ENCODE assay signal across 16 cellular contexts in the genomic region with DNA sequence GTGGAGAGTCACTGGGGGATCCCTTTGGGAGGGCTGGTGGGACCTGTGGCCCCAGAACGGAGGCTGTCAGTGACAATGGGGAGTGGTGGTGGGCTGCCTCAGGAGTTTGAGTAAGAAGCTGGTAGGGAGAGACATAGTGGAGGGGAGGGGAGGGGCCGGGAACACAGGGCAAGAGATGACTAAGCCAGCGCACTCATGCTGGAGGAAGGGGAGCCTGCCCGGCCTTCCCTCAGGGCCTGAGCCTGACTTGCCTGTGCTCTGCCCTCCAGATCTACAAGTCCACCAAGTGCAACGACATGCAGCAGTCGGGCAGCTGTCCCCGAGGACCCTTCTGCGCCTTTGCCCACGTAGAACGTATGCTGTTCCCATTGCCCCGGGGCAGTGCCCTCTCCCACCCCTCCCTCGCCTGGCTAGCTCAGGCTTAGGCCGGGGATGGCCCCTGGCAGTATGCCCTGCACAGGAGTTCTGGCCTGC. TPM values are rescaled to one million over a fixed set of nuclear protein-coding genes. Genes with fewer than 3 reads are reported as not detected.
DNase-seq lines count a peak whose midpoint lies in the region; ATAC-seq and TF ChIP-seq lines count a peak whose summit lies in the region.
"Had no signal": no experiment of that assay in that cellular context is flagged by ENCODE, and none has a peak within 500 bp of the region (broad histone marks: within the 10 kb centered on the region; RNA-seq: fewer than 3 reads in every experiment).

No MANE protein-coding gene starts in this region.

- intact Hi-C loops in PC-9 (cut with micrococcal nuclease; ENCODE audit: unreplicated experiment) = loop anchor here (5.0 kb wide), 1 partner anchor 38 kb away; a partner anchor contains a TSS

- H3K27ac ChIP-seq in PC-9 (no peak overlapping the region), mesodermal cell (ENCODE audit: low read depth, low read length, severe bottlenecking) (peak overlapping the region; percentile 66)
- H3K27ac ChIP-seq: cardiac muscle cell had no signal

- no peak for TF ChIP-seq CTCF in BJ (IDR thresholded peaks at IDR 0.05; ENCODE audit: insufficient read depth, low read depth, low read length)
- TF ChIP-seq CTCF in PC-9 (conservative IDR thresholded peaks at IDR 0.05) = no peak

- DNase-seq in BJ (ENCODE audit: low read depth) = peak; percentile 26
- DNase-seq in PC-9 = peak; percentile 67 to 73
- DNase-seq in dedifferentiated amniotic fluid mesenchymal stem cell (ENCODE audit: extremely low spot score) = peak; percentile 24
- DNase-seq in SHP77 treated with DMSO at 0.1 percent for 48 hours (lab: John Stamatoyannopoulos, UW) = no peak
- no peak for DNase-seq in NCI-H1694 (lab: John Stamatoyannopoulos, UW)
- DNase-seq: activated CD8-positive, alpha-beta memory T cell treated with anti-CD3 and anti-CD28 coated beads for 24 hours; COR-L47; naive B cell; NCI-H1092; NCI-H526; stimulated activated naive CD8-positive, alpha-beta T cell treated with anti-CD3 and anti-CD28 coated beads, Interleukin-15, amount 100 ng/mL, for 72 hours; T-helper 1 cell had no signal

- BruUV-seq in PC-9 (replicated peaks; lab: Mats Ljungman, UMichigan) = no TSS peak

- no peak overlapping the region for H2AFZ ChIP-seq in PC-9

- H3K4me2 ChIP-seq in PC-9 = peak overlapping the region; percentile 24; the same call in 1 of the 2 replicates

- peaks cover 10% of the 10 kb centered on the region for H3K4me1 ChIP-seq in PC-9 (replicated peaks; ENCODE audit: insufficient read depth)
- peaks cover 14% of the 10 kb centered on the region for H3K4me1 ChIP-seq in mesodermal cell (ENCODE audit: control insufficient read depth, insufficient read depth, low read length, poor library complexity, severe bottlenecking)

- H3F3A ChIP-seq in PC-9 (ENCODE audit: insufficient read depth, low read depth) = peaks cover 3% of the 10 kb centered on the region; the same call in 1 of the 2 replicates

- ATAC-seq in GM18861 (IDR thresholded peaks at IDR 0.05; ENCODE audit: unreplicated experiment) = no peak
- ATAC-seq in GM21423 (IDR thresholded peaks at IDR 0.05; ENCODE audit: unreplicated experiment) = no peak
- ATAC-seq: stimulated activated naive CD8-positive, alpha-beta T cell treated with anti-CD3 and anti-CD28 coated beads, Interleukin-15, amount 100 ng/mL, for 72 hours had no signal

- H3K36me3 ChIP-seq in BJ (ENCODE audit: control insufficient read depth, insufficient read depth, low read length) (peaks cover 47% of the 10 kb centered on the region), PC-9 (ENCODE audit: low read depth) (peaks cover 8% of the 10 kb centered on the region), mesodermal cell (ENCODE audit: control insufficient read depth, insufficient read depth, low read length) (peaks cover 79% of the 10 kb centered on the region)

- no peaks in the 10 kb centered on the region for H3K9me3 ChIP-seq in PC-9 (ENCODE audit: insufficient read depth, low read depth)
- no peaks in the 10 kb centered on the region for H3K9me3 ChIP-seq in mesodermal cell (ENCODE audit: control insufficient read depth, low read length)

- WGBS in mesodermal cell (ENCODE audit: insufficient coverage in 2 of 2), 2 experiments = 90 to 91% methylated on average over 12 to 13 of the region's 13 CpGs

- H3K27me3 ChIP-seq in BJ (ENCODE audit: control insufficient read depth, insufficient read depth, low read length) (no peaks in the 10 kb centered on the region), PC-9 (ENCODE audit: insufficient read depth, low read depth) (no peaks in the 10 kb centered on the region)
- H3K27me3 ChIP-seq: cardiac muscle cell had no signal

- no peaks in the 10 kb centered on the region for H4K20me1 ChIP-seq in PC-9 (ENCODE audit: insufficient read depth)

- no peaks in the 10 kb centered on the region for H3K9me2 ChIP-seq in PC-9 (ENCODE audit: insufficient read depth)

- H3K4me3 ChIP-seq in BJ (ENCODE audit: low read depth, low read length) = no peak overlapping the region
- H3K4me3 ChIP-seq in PC-9 = no peak overlapping the region
- H3K4me3 ChIP-seq in mesodermal cell (ENCODE audit: extremely low read depth, insufficient read depth, low read length, poor library complexity, severe bottlenecking) = no peak overlapping the region
- H3K4me3 ChIP-seq: cardiac muscle cell had no signal

- H3K79me2 ChIP-seq in PC-9 (ENCODE audit: low read depth) = no peaks in the 10 kb centered on the region

- POLR2A ChIA-PET in BJ (lab: Charles Lee) = interaction anchor here (1.3 kb wide), 1 partner anchor 35 kb away, joined by 15 read pairs; no protein-coding TSS in a partner anchor
- POLR2A ChIA-PET in PC-9 (lab: Charles Lee; ENCODE audit: unreplicated experiment) = interaction anchor here (0.8 to 1.0 kb wide), 2 partner anchors 35 to 40 kb away, joined by 3 to 4 read pairs; no protein-coding TSS in a partner anchor

- CTCF ChIA-PET in BJ (lab: Yijun Ruan, JAX) (interaction anchor here (0.6 to 7.7 kb wide), 7 partner anchors 13 to 366 kb away, joined by 3 to 56 read pairs (median 4); partner anchors contain the start of gene GALK1), PC-9 (lab: Charles Lee) (interaction anchor here (0.6 to 0.7 kb wide), 3 partner anchors 67 to 948 kb away, joined by 3 to 10 read pairs (median 7); no protein-coding TSS in a partner anchor)

RNA-seq across cellular contexts. Expression of gene UNC13D, which starts 29.3 kb away (rescaled TPM):
- 0.28 and 0.40 TPM in 2 replicates for polyA plus RNA-seq in BJ (2011; rRNA removed)
- polyA minus RNA-seq in BJ (2011; rRNA and poly(A)+ RNA removed) = 0.51 and 0.62 TPM in 2 replicates
- 94.4 and 108 TPM in 2 replicates for total RNA-seq in PC-9 (2021)
- 1.6 TPM for polyA plus RNA-seq in mesodermal cell (2013, experiment 1 of 2)
- 1.2 TPM for polyA plus RNA-seq in mesodermal cell (2013, experiment 2 of 2)

RNA-seq across cellular contexts. Expression of gene UNK, which starts 30.3 kb away (rescaled TPM):
- polyA plus RNA-seq in BJ (2011; rRNA removed) = 7.2 and 8.5 TPM in 2 replicates
- 9.7 and 11.0 TPM in 2 replicates for polyA minus RNA-seq in BJ (2011; rRNA and poly(A)+ RNA removed)
- total RNA-seq in PC-9 (2021) = 25.3 and 27.8 TPM in 2 replicates
- polyA plus RNA-seq in mesodermal cell (2013, experiment 1 of 2) = 27.2 TPM
- polyA plus RNA-seq in mesodermal cell (2013, experiment 2 of 2) = 24.0 TPM

RNA-seq across cellular contexts. Expression of gene WBP2, which starts 40.2 kb away (rescaled TPM):
- 28.5 and 37.0 TPM in 2 replicates for polyA plus RNA-seq in BJ (2011; rRNA removed)
- 19.3 and 23.5 TPM in 2 replicates for polyA minus RNA-seq in BJ (2011; rRNA and poly(A)+ RNA removed)
- 114 and 159 TPM in 2 replicates for total RNA-seq in PC-9 (2021)
- 129 TPM for polyA plus RNA-seq in mesodermal cell (2013, experiment 1 of 2)
- polyA plus RNA-seq in mesodermal cell (2013, experiment 2 of 2) = 107 TPM

RNA-seq across cellular contexts. Expression of gene GALK1, which starts 49.9 kb away (rescaled TPM):
- polyA plus RNA-seq in BJ (2011; rRNA removed) = 19.9 and 35.8 TPM in 2 replicates
- polyA minus RNA-seq in BJ (2011; rRNA and poly(A)+ RNA removed) = 11.4 and 18.5 TPM in 2 replicates
- 12.7 and 12.8 TPM in 2 replicates for total RNA-seq in PC-9 (2021)
- 36.5 TPM for polyA plus RNA-seq in mesodermal cell (2013, experiment 1 of 2)
- 33.3 TPM for polyA plus RNA-seq in mesodermal cell (2013, experiment 2 of 2)

Comparison
In these comparisons a context has a peak if more than half of its experiments do, and no peak if none do; other contexts are left out.
1. DNase-seq: peak in BJ (single experiment), PC-9 (2 of 2) and dedifferentiated amniotic fluid mesenchymal stem cell (single experiment); none in SHP77 treated with DMSO at 0.1 percent for 48 hours (single experiment) and NCI-H1694 (single experiment).